Comparison of ENCODE assay signal across 24 cellular contexts in the genomic region with DNA sequence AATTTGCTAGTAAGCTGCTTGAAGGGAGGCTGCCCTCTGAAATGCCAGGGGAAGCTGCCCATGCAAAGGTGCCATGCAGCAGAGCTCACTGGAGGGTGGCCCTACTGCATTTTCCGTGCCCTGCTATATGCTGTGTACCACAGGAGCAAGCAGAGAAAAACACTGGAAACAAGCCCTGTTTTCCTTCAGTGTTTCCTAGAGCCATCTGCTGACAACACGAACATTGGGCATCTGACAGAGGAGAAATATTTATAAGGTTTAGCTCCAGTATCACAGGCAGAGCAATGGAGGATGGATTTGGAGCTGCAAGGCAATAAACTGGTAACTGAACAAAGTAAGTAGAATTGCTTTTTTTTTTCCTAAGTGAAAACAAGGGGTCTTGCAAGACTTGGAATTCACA.
A peak's percentile ranks its signal among the peaks of the same experiment; 100 is the strongest.
DNase-seq lines count a peak whose midpoint lies in the region; ATAC-seq and TF ChIP-seq lines count a peak whose summit lies in the region.
"Had no signal": no experiment of that assay in that cellular context is flagged by ENCODE, and none has a peak within 500 bp of the region (broad histone marks: within the 10 kb centered on the region; RNA-seq: fewer than 3 reads in every experiment).

No MANE protein-coding gene starts in this region.

- H3K36me3 ChIP-seq in hepatocyte (replicated peaks; ENCODE audit: insufficient read depth, low read depth): no peaks in the 10 kb centered on the region
- H3K36me3 ChIP-seq: Peyer's patch had no signal

- intact Hi-C loops in posterior vena cava (cut with DNase I): no loop called here

- no peak overlapping the region for H3K4me2 ChIP-seq in hepatocyte
- H3K4me2 ChIP-seq: A549, GM23338 had no signal

- H3K27ac Mint-ChIP-seq in nephron progenitor cell: peak overlapping the region; percentile 11
- H3K27ac Mint-ChIP-seq: B cell; CD8-positive, alpha-beta T cell; GM23338; H9 had no signal

- no peak overlapping the region for H3K4me3 ChIP-seq in hepatocyte
- H3K4me3 ChIP-seq: A549, GM23338, Peyer's patch had no signal

- no peaks in the 10 kb centered on the region for H3K4me1 ChIP-seq in hepatocyte (ENCODE audit: insufficient read depth)
- H3K4me1 ChIP-seq: A549, Caco-2, Peyer's patch had no signal

- H2AFZ ChIP-seq in hepatocyte: no peak overlapping the region
- H2AFZ ChIP-seq: GM23338 had no signal

- peaks cover 7% of the 10 kb centered on the region for H3K36me3 Mint-ChIP-seq in nephron progenitor cell (ENCODE audit: low read depth)
- H3K36me3 Mint-ChIP-seq: CD8-positive, alpha-beta T cell had no signal

- peaks cover 22% of the 10 kb centered on the region for H3K9me3 Mint-ChIP-seq in nephron progenitor cell
- H3K9me3 Mint-ChIP-seq: CD8-positive, alpha-beta T cell had no signal

- H3K4me1 Mint-ChIP-seq in nephron progenitor cell: peaks cover 20% of the 10 kb centered on the region
- H3K4me1 Mint-ChIP-seq: B cell, GM23338, H9 had no signal

- H3K27me3 Mint-ChIP-seq in nephron progenitor cell (ENCODE audit: low read depth, poor library complexity): no peaks in the 10 kb centered on the region

- DNase-seq in Ammon's horn (ENCODE audit: low spot score) (peak; percentile 42), cerebellar cortex (ENCODE audit: low spot score) (peak; percentile 81), hepatocyte (ENCODE audit: low spot score) (no peak), nephron progenitor cell (no peak), SKM-1 (lab: John Stamatoyannopoulos, UW; ENCODE audit: unreplicated experiment) (no peak), posterior vena cava (ENCODE audit: low spot score) (no peak)
- DNase-seq: Caco-2; CD8-positive, alpha-beta T cell; DMS79 treated with DMSO at 0.1 percent for 48 hours; H9; NCI-H1048; NCI-H1417; NCI-H1694; NCI-H2029 treated with DMSO at 0.1 percent for 48 hours; NCI-H526 treated with DMSO at 0.1 percent for 48 hours; Peyer's patch; SHP77 treated with DMSO at 0.1 percent for 48 hours had no signal

- TF ChIP-seq CTCF in hepatocyte (IDR thresholded peaks at IDR 0.05; ENCODE audit: poor library complexity) (no peak), nephron progenitor cell (IDR thresholded peaks at IDR 0.05) (no peak)

- 81% methylated on average over 2 of the region's 2 CpGs for WGBS in hepatocyte (ENCODE audit: low lambda C conversion rate, missing lambda C conversion rate)

- no peaks in the 10 kb centered on the region for H4K20me1 ChIP-seq in hepatocyte (ENCODE audit: insufficient read depth, poor library complexity, severe bottlenecking)

- H3K9me3 ChIP-seq in hepatocyte (ENCODE audit: low read depth): no peaks in the 10 kb centered on the region
- H3K9me3 ChIP-seq: A549, Caco-2, Peyer's patch had no signal

- H3K79me2 ChIP-seq in hepatocyte: no peaks in the 10 kb centered on the region

- ATAC-seq in GM19351 (IDR thresholded peaks at IDR 0.05; ENCODE audit: unreplicated experiment): no peak
- ATAC-seq in GM18867 (IDR thresholded peaks at IDR 0.05; ENCODE audit: unreplicated experiment): no peak
- ATAC-seq: A549; CD8-positive, alpha-beta T cell; GM23338; SK-N-SH treated with all-trans-retinoic acid at 6 μM for 48 hours had no signal

- H3K27me3 ChIP-seq in hepatocyte: no peaks in the 10 kb centered on the region
- H3K27me3 ChIP-seq: Peyer's patch had no signal

- peak overlapping the region; percentile 18 for H3K27ac ChIP-seq in hepatocyte
- H3K27ac ChIP-seq: A549, C4-2B, Peyer's patch had no signal

- H3K9me2 ChIP-seq in hepatocyte (replicated peaks; ENCODE audit: insufficient read depth): no peaks in the 10 kb centered on the region

- H3K4me3 Mint-ChIP-seq in nephron progenitor cell: no peak overlapping the region
- H3K4me3 Mint-ChIP-seq: B cell; CD8-positive, alpha-beta T cell; GM23338; H9 had no signal

Comparison
In these comparisons a context has a peak if more than half of its experiments do, and no peak if none do; other contexts are left out.
1. DNase-seq: peak in Ammon's horn (single experiment) and cerebellar cortex (single experiment); none in hepatocyte (single experiment), nephron progenitor cell (single experiment), SKM-1 (single experiment) and posterior vena cava (single experiment).